Comparison of ENCODE assay signal across 24 cellular contexts in the genomic region with DNA sequence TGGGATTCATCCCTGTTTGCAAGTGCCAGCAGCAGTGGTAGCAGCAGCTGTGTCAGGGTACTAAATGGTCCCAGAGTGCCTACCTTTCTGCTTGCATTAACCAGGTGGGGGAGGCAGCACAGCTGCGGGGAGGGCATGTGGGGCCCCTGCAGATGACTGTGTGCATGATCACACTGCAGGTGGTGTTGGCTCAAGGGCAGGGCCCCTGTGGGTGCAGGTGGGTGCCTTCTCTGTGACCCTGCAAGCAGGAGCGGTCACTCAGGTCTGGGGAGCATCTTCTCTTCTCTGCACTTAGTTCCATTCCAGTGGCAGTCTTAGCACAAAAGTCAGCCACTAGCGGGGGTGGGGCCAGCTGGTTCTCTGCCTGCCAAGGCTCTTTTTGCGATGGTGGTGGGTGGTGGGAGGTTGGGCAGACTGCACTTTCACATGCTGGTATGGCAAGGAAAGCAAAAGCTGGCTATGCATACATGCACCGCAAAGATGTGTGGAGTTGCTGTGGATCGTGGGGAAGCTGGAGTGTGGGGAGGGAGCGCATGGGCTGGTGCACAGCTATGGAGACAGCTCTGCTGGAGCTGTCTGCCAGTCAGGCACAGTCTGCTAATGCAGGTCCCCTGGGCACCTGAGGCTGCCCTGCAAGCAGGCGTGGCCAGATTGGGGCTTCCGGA.
"Had no signal": no experiment of that assay in that cellular context is flagged by ENCODE, and none has a peak within 500 bp of the region (broad histone marks: within the 10 kb centered on the region; RNA-seq: fewer than 3 reads in every experiment).

No MANE protein-coding gene starts in this region.

- H3K27me3 ChIP-seq: brain microvascular endothelial cell, colonic mucosa, gastrocnemius medialis, heart left ventricle, neutrophil, sigmoid colon, transverse colon had no signal

- H3K36me3 Mint-ChIP-seq: activated CD8-positive, alpha-beta memory T cell treated with anti-CD3 and anti-CD28 coated beads, Interleukin-2, amount 10 ng/mL, durations not matched to agents 7 days and 5 days; naive B cell had no signal

- DNase-seq: activated CD4-positive, alpha-beta memory T cell treated with anti-CD3 and anti-CD28 coated beads, Interleukin-2, amount 10 ng/mL, durations not matched to agents 7 days and 5 days; activated CD4-positive, alpha-beta T cell treated with anti-CD3 and anti-CD28 coated beads for 48 hours; activated CD4-positive, CD25-positive, alpha-beta regulatory T cell; activated CD8-positive, alpha-beta memory T cell treated with anti-CD3 and anti-CD28 coated beads, Interleukin-2, amount 10 ng/mL, durations not matched to agents 7 days and 5 days; activated naive CD4-positive, alpha-beta T cell treated with anti-CD3 and anti-CD28 coated beads for 36 hours; activated T-cell treated with anti-CD3 and anti-CD28 coated beads, Interleukin-2, amount 50 U/mL, for 1 hour; brain microvascular endothelial cell; central memory CD4-positive, alpha-beta T cell; colonic mucosa; gastrocnemius medialis; heart left ventricle; kidney glomerular epithelial cell; left ventricle myocardium superior; naive B cell; sigmoid colon; stimulated activated CD4-positive, alpha-beta T cell treated with anti-CD3 and anti-CD28 coated beads, Interleukin-4, amount 100 ng/mL, for 24 hours; stimulated activated naive CD4-positive, alpha-beta T cell; substantia nigra; T-cell; transverse colon had no signal

- H3K4me3 Mint-ChIP-seq: activated CD4-positive, alpha-beta memory T cell treated with anti-CD3 and anti-CD28 coated beads, Interleukin-2, amount 10 ng/mL, durations not matched to agents 7 days and 5 days; activated CD8-positive, alpha-beta memory T cell treated with anti-CD3 and anti-CD28 coated beads, Interleukin-2, amount 10 ng/mL, durations not matched to agents 7 days and 5 days; activated naive CD4-positive, alpha-beta T cell treated with anti-CD3 and anti-CD28 coated beads for 36 hours; naive B cell; T-cell had no signal

- H3K4me1 ChIP-seq: colonic mucosa, gastrocnemius medialis, heart left ventricle, parathyroid adenoma, sigmoid colon, transverse colon had no signal

- H3K36me3 ChIP-seq: colonic mucosa, gastrocnemius medialis, neutrophil, transverse colon had no signal

- H3K9me3 ChIP-seq: colonic mucosa, gastrocnemius medialis, heart left ventricle, neutrophil, sigmoid colon, transverse colon had no signal

- H3K9me3 Mint-ChIP-seq: activated CD4-positive, alpha-beta memory T cell treated with anti-CD3 and anti-CD28 coated beads, Interleukin-2, amount 10 ng/mL, durations not matched to agents 7 days and 5 days; activated naive CD4-positive, alpha-beta T cell treated with anti-CD3 and anti-CD28 coated beads for 36 hours; activated T-helper 2 cell treated with anti-CD3 and anti-CD28 coated beads, Interferon-gamma antibody, Interleukin-2, Interleukin-4, amounts not matched to agents 10 μg/mL and 5 μg/mL and 100 μg/mL, durations not matched to agents 14 hours and 24 hours and 36 hours; naive B cell; T-cell had no signal

- H3K27ac Mint-ChIP-seq: activated CD4-positive, alpha-beta memory T cell treated with anti-CD3 and anti-CD28 coated beads, Interleukin-2, amount 10 ng/mL, durations not matched to agents 7 days and 5 days; activated CD8-positive, alpha-beta memory T cell treated with anti-CD3 and anti-CD28 coated beads, Interleukin-2, amount 10 ng/mL, durations not matched to agents 7 days and 5 days; activated naive CD4-positive, alpha-beta T cell treated with anti-CD3 and anti-CD28 coated beads for 36 hours; activated T-helper 2 cell treated with anti-CD3 and anti-CD28 coated beads, Interferon-gamma antibody, Interleukin-2, Interleukin-4, amounts not matched to agents 10 μg/mL and 5 μg/mL and 100 μg/mL, durations not matched to agents 14 hours and 24 hours and 36 hours; naive B cell; T-cell had no signal

- H3K4me3 ChIP-seq: colonic mucosa, gastrocnemius medialis, heart left ventricle, sigmoid colon, transverse colon had no signal

- H3K27me3 Mint-ChIP-seq: activated CD4-positive, alpha-beta memory T cell treated with anti-CD3 and anti-CD28 coated beads, Interleukin-2, amount 10 ng/mL, durations not matched to agents 7 days and 5 days; activated CD8-positive, alpha-beta memory T cell treated with anti-CD3 and anti-CD28 coated beads, Interleukin-2, amount 10 ng/mL, durations not matched to agents 7 days and 5 days; naive B cell; T-cell had no signal

- H3K4me1 Mint-ChIP-seq: activated CD4-positive, alpha-beta memory T cell treated with anti-CD3 and anti-CD28 coated beads, Interleukin-2, amount 10 ng/mL, durations not matched to agents 7 days and 5 days; activated CD8-positive, alpha-beta memory T cell treated with anti-CD3 and anti-CD28 coated beads, Interleukin-2, amount 10 ng/mL, durations not matched to agents 7 days and 5 days; naive B cell; T-cell had no signal

- H3K27ac ChIP-seq: brain microvascular endothelial cell, colonic mucosa, gastrocnemius medialis, heart left ventricle, neutrophil, parathyroid adenoma, sigmoid colon, transverse colon had no signal

- ATAC-seq: activated CD8-positive, alpha-beta memory T cell treated with anti-CD3 and anti-CD28 coated beads, Interleukin-2, amount 10 ng/mL, durations not matched to agents 7 days and 5 days; esophagus mucosa; gastrocnemius medialis; left ventricle myocardium superior; T-cell had no signal
